Comparison of ENCODE assay signal across 9 cellular contexts in genomic region chr1:92804721-92805169, GRCh38. TPM values are rescaled to one million over a fixed set of nuclear protein-coding genes. Genes with fewer than 3 reads are reported as not detected.
DNase-seq lines count a peak whose midpoint lies in the region; ATAC-seq and TF ChIP-seq lines count a peak whose summit lies in the region.
"Had no signal": no experiment of that assay in that cellular context is flagged by ENCODE, and none has a peak within 500 bp of the region (broad histone marks: within the 10 kb centered on the region; RNA-seq: fewer than 3 reads in every experiment).

No MANE protein-coding gene starts in this region.

- H3K27me3 Mint-ChIP-seq in activated naive CD4-positive, alpha-beta T cell treated with anti-CD3 and anti-CD28 coated beads, Interleukin-2, amount 10 ng/mL, durations not matched to agents 7 days and 5 days = peaks cover 26% of the 10 kb centered on the region
- H3K27me3 Mint-ChIP-seq: activated naive CD4-positive, alpha-beta T cell treated with anti-CD3 and anti-CD28 coated beads, Interleukin-2, amount 50 U/mL, for 24 hours had no signal

- CTCF ChIA-PET in activated naive CD4-positive, alpha-beta T cell treated with anti-CD3 and anti-CD28 coated beads, Interleukin-2, amount 10 ng/mL, durations not matched to agents 7 days and 5 days (lab: Charles Lee) = no interaction called here

- no peaks in the 10 kb centered on the region for H3K9me3 ChIP-seq in MG63
- no peaks in the 10 kb centered on the region for H3K9me3 ChIP-seq in stomach

- no peak overlapping the region for H3K27ac Mint-ChIP-seq in activated naive CD4-positive, alpha-beta T cell treated with anti-CD3 and anti-CD28 coated beads, Interleukin-2, amount 10 ng/mL, durations not matched to agents 7 days and 5 days
- H3K27ac Mint-ChIP-seq: activated naive CD4-positive, alpha-beta T cell treated with anti-CD3 and anti-CD28 coated beads, Interleukin-2, amount 50 U/mL, for 24 hours had no signal

- no peak for TF ChIP-seq CTCF in stomach (IDR thresholded peaks at IDR 0.05)

- peaks cover 0 to 19% (median 8%) of the 10 kb centered on the region in 4 donors for H3K4me1 ChIP-seq in stomach

- no peak for ATAC-seq in HG03097 (IDR thresholded peaks at IDR 0.05; ENCODE audit: low FRiP score, unreplicated experiment)

- no peaks in the 10 kb centered on the region for H3K36me3 Mint-ChIP-seq in activated naive CD4-positive, alpha-beta T cell treated with anti-CD3 and anti-CD28 coated beads, Interleukin-2, amount 10 ng/mL, durations not matched to agents 7 days and 5 days
- H3K36me3 Mint-ChIP-seq: activated naive CD4-positive, alpha-beta T cell treated with anti-CD3 and anti-CD28 coated beads, Interleukin-2, amount 50 U/mL, for 24 hours had no signal

- H3K27me3 ChIP-seq in MG63 (no peaks in the 10 kb centered on the region), stomach (no peaks in the 10 kb centered on the region)

- H3K27ac ChIP-seq in stomach = peak overlapping the region in 4 of 5 donors; percentile 56 to 73 (median 65)

- H3K4me1 Mint-ChIP-seq in activated naive CD4-positive, alpha-beta T cell treated with anti-CD3 and anti-CD28 coated beads, Interleukin-2, amount 10 ng/mL, durations not matched to agents 7 days and 5 days = no peaks in the 10 kb centered on the region
- H3K4me1 Mint-ChIP-seq: activated naive CD4-positive, alpha-beta T cell treated with anti-CD3 and anti-CD28 coated beads, Interleukin-2, amount 50 U/mL, for 24 hours had no signal

- DNase-seq in activated naive CD4-positive, alpha-beta T cell treated with anti-CD3 and anti-CD28 coated beads, Interleukin-2, amount 10 ng/mL, durations not matched to agents 7 days and 5 days = peak; percentile 22
- no peak for DNase-seq in activated naive CD4-positive, alpha-beta T cell treated with Interleukin-2 at 50 U/mL for 16 hours
- DNase-seq in MG63 = peak; percentile 81
- peak; percentile 10 for DNase-seq in central memory CD4-positive, alpha-beta T cell
- peak; percentile 92 for DNase-seq in kidney glomerular epithelial cell (lab: John Stamatoyannopoulos, UW)
- DNase-seq in stomach = peak; percentile 85
- no peak for DNase-seq in cortex of kidney (lab: John Stamatoyannopoulos, UW)

- no peaks in the 10 kb centered on the region for H3K36me3 ChIP-seq in MG63
- no peaks in the 10 kb centered on the region for H3K36me3 ChIP-seq in stomach

- no peak for TF ChIP-seq POLR2A in stomach (IDR thresholded peaks at IDR 0.05)

- intact Hi-C loops in stomach (cut with DNase I; ENCODE audit: low total_unique reads) = no loop called here

- no peak overlapping the region for H3K4me3 Mint-ChIP-seq in activated naive CD4-positive, alpha-beta T cell treated with anti-CD3 and anti-CD28 coated beads, Interleukin-2, amount 10 ng/mL, durations not matched to agents 7 days and 5 days
- H3K4me3 Mint-ChIP-seq: activated naive CD4-positive, alpha-beta T cell treated with anti-CD3 and anti-CD28 coated beads, Interleukin-2, amount 50 U/mL, for 24 hours had no signal

- WGBS in stomach, 5 donors = 3 to 12% (median 8%) methylated on average over 7 of the region's 7 CpGs

- H3K9me3 Mint-ChIP-seq in activated naive CD4-positive, alpha-beta T cell treated with anti-CD3 and anti-CD28 coated beads, Interleukin-2, amount 10 ng/mL, durations not matched to agents 7 days and 5 days = no peaks in the 10 kb centered on the region
- H3K9me3 Mint-ChIP-seq: activated naive CD4-positive, alpha-beta T cell treated with anti-CD3 and anti-CD28 coated beads, Interleukin-2, amount 50 U/mL, for 24 hours had no signal

- H3K4me3 ChIP-seq in MG63 = no peak overlapping the region
- H3K4me3 ChIP-seq in stomach = no peak overlapping the region

- no peak for TF ChIP-seq EP300 in stomach (IDR thresholded peaks at IDR 0.05)

RNA-seq across cellular contexts. Expression of gene EVI5, which starts 19.8 kb away (rescaled TPM):
- total RNA-seq in MG63 (2014; rRNA removed; shearing (Covaris generic); ENCODE audit: low replicate concordance) = 12.8 and 17.2 TPM in 2 replicates
- 100 to 1,000 TPM in 2 of 5 donors, 10 to 100 TPM in 3; 30.0 to 200 (median 91.4) TPM for total RNA-seq in stomach
- 1 to 10 TPM; 1.8 to 8.9 (median 6.6) TPM for polyA plus RNA-seq in stomach

RNA-seq across cellular contexts. Expression of gene RPL5, which starts 27.1 kb away (rescaled TPM):
- 2,302 and 3,969 TPM in 2 replicates for total RNA-seq in MG63 (2014; rRNA removed; shearing (Covaris generic); ENCODE audit: low replicate concordance)
- 1,000 to 10,000 TPM; 1,447 to 2,022 (median 1,553) TPM for total RNA-seq in stomach
- 1,000 to 10,000 TPM; 1,862 to 2,593 (median 2,118) TPM for polyA plus RNA-seq in stomach

Comparison
In these comparisons a context has a peak if more than half of its experiments do, and no peak if none do; other contexts are left out.
1. DNase-seq: peak in activated naive CD4-positive, alpha-beta T cell treated with anti-CD3 and anti-CD28 coated beads, Interleukin-2, amount 10 ng/mL, durations not matched to agents 7 days and 5 days (single experiment), MG63 (single experiment), central memory CD4-positive, alpha-beta T cell (single experiment), kidney glomerular epithelial cell (single experiment) and stomach (single experiment); none in activated naive CD4-positive, alpha-beta T cell treated with Interleukin-2 at 50 U/mL for 16 hours (single experiment) and cortex of kidney (single experiment).